23 cellular contexts compared by ENCODE assay signal in the genomic region with DNA sequence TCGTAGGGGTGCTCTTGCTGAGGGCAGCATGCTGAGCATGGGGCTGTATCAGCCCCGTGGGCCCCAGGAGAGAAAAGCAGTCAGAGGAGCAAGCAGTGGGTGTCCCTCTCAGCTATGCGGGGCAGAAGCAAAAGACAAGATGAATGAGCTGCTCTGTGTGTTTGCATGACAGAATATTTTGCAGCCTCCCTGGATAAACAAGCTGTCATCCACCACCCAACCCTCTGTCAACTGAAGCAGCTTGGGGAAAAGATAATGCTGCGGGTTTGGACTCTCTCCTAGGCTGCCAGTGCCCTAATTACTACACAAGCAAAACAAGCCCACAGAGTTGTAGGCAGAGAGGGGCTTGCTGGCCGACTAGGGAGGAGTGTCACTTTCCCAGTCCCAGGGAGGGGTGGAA.
"Had no signal": no experiment of that assay in that cellular context is flagged by ENCODE, and none has a peak within 500 bp of the region (broad histone marks: within the 10 kb centered on the region; RNA-seq: fewer than 3 reads in every experiment).

No MANE protein-coding gene starts in this region.

- DNase-seq: dermis blood vessel endothelial cell; dorsolateral prefrontal cortex; effector CD4-positive, alpha-beta T cell; effector memory CD4-positive, alpha-beta T cell; foreskin keratinocyte; heart left ventricle; hypothalamus; immature natural killer cell; islet precursor cell; kidney; kidney glomerular epithelial cell; left colon; left ventricle myocardium superior; mammary epithelial cell; mesendoderm; midbrain had no signal

- H3K4me3 Mint-ChIP-seq: immature natural killer cell, memory B cell had no signal

- H3K36me3 ChIP-seq: esophagus muscularis mucosa, gastroesophageal sphincter, heart left ventricle had no signal

- ATAC-seq: foreskin keratinocyte, gastroesophageal sphincter, heart left ventricle, left colon, left lobe of liver, left ventricle myocardium superior had no signal

- H3K27me3 ChIP-seq: foreskin keratinocyte, hepatocyte had no signal

- H3K4me1 ChIP-seq: foreskin keratinocyte, gastroesophageal sphincter, heart left ventricle had no signal

- H3K9me3 Mint-ChIP-seq: immature natural killer cell had no signal

- H3K27ac ChIP-seq: coronary artery, dorsolateral prefrontal cortex, esophagus muscularis mucosa, foreskin keratinocyte, gastroesophageal sphincter, heart left ventricle, hepatocyte had no signal

- H3K4me2 ChIP-seq: hepatocyte had no signal

- H3K4me3 ChIP-seq: coronary artery, dorsolateral prefrontal cortex, esophagus muscularis mucosa, gastroesophageal sphincter, heart left ventricle, hepatocyte, lung had no signal

- H3K36me3 Mint-ChIP-seq: immature natural killer cell, memory B cell had no signal

- H3K4me1 Mint-ChIP-seq: immature natural killer cell, memory B cell had no signal

- H3K9me3 ChIP-seq: gastroesophageal sphincter had no signal

- H2AFZ ChIP-seq: hepatocyte had no signal

- H3K27ac Mint-ChIP-seq: immature natural killer cell, memory B cell had no signal

- H3K79me2 ChIP-seq: hepatocyte had no signal
